In the genomic region with DNA sequence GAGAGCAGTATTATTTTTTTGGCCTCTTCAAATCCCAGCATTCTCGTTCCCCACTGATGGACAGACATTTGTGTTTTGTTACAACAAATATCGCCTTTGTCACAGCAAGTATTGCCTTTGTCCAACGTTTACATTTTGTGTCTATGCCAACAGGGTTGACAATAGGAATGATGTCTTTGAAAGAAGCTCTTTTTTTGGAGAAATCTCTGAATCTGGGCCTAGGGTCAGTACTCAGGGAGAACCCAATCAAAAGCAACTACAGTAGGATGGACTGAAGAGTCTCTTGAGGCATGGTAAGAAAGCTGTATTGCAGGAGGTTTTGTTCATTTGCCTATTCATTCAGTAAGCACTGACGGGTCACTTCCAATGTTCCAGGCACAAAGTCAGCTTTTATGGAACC, we compare ENCODE assay signal across 13 cellular contexts. TPM values are rescaled to one million over a fixed set of nuclear protein-coding genes. Genes with fewer than 3 reads are reported as not detected.
DNase-seq lines count a peak whose midpoint lies in the region; ATAC-seq and TF ChIP-seq lines count a peak whose summit lies in the region.
"Had no signal": no experiment of that assay in that cellular context is flagged by ENCODE, and none has a peak within 500 bp of the region (broad histone marks: within the 10 kb centered on the region; RNA-seq: fewer than 3 reads in every experiment).

No MANE protein-coding gene starts in this region.

- no peaks in the 10 kb centered on the region for H3K36me3 Mint-ChIP-seq in activated naive CD8-positive, alpha-beta T cell treated with anti-CD3 and anti-CD28 coated beads for 36 hours
- H3K36me3 Mint-ChIP-seq: CD14-positive monocyte; CD8-positive, alpha-beta T cell had no signal

- H3K4me3 Mint-ChIP-seq in activated naive CD8-positive, alpha-beta T cell treated with anti-CD3 and anti-CD28 coated beads for 36 hours: no peak overlapping the region
- H3K4me3 Mint-ChIP-seq: CD14-positive monocyte; CD8-positive, alpha-beta T cell; H9 had no signal

- peaks cover under 1% of the 10 kb centered on the region for H3K27me3 Mint-ChIP-seq in activated naive CD8-positive, alpha-beta T cell treated with anti-CD3 and anti-CD28 coated beads for 36 hours

- H3K4me1 Mint-ChIP-seq in activated naive CD8-positive, alpha-beta T cell treated with anti-CD3 and anti-CD28 coated beads for 36 hours: no peaks in the 10 kb centered on the region

- H3K27ac ChIP-seq in cingulate gyrus (ENCODE audit: low read depth, low read length): peak overlapping the region; percentile 22
- peak overlapping the region; percentile 68 for H3K27ac ChIP-seq in temporal lobe (ENCODE audit: low read depth, low read length)
- H3K27ac ChIP-seq: A549, GM23248 had no signal

- H3K9me3 Mint-ChIP-seq in activated naive CD8-positive, alpha-beta T cell treated with anti-CD3 and anti-CD28 coated beads for 36 hours: no peaks in the 10 kb centered on the region
- H3K9me3 Mint-ChIP-seq: CD8-positive, alpha-beta T cell; H9 had no signal

- no peak for ATAC-seq in HG03460 (IDR thresholded peaks at IDR 0.05; ENCODE audit: unreplicated experiment)
- ATAC-seq: A549; CD8-positive, alpha-beta T cell had no signal

- H3K27ac Mint-ChIP-seq in activated naive CD8-positive, alpha-beta T cell treated with anti-CD3 and anti-CD28 coated beads for 36 hours: no peak overlapping the region
- H3K27ac Mint-ChIP-seq: CD14-positive monocyte; CD8-positive, alpha-beta T cell; H9 had no signal

- DNase-seq in globus pallidus (ENCODE audit: low spot score) (peak; percentile 78), pons (ENCODE audit: low spot score) (peak; percentile 90), GM13976 (ENCODE audit: low spot score) (no peak)
- DNase-seq in activated naive CD8-positive, alpha-beta T cell treated with anti-CD3 and anti-CD28 coated beads for 36 hours: no peak
- DNase-seq: CD8-positive, alpha-beta T cell; COR-L47; GM23248; H9 had no signal

- in situ Hi-C loops in GM13976 (cut with MboI; ENCODE audit: low sequenced_read_pairs, unreplicated experiment): no loop called here

- no peak for TF ChIP-seq CTCF in GM13976 (IDR thresholded peaks at IDR 0.05; ENCODE audit: borderline replicate concordance, control extremely low read depth, extremely low read depth, insufficient read depth, missing control alignments)

RNA-seq across cellular contexts. Expression of gene KLF14, which starts 57.7 kb away (rescaled TPM):
- total RNA-seq in temporal lobe: not detected
- total RNA-seq in activated naive CD8-positive, alpha-beta T cell treated with anti-CD3 and anti-CD28 coated beads for 36 hours: not detected
- total RNA-seq: CD8-positive, alpha-beta T cell; H9 had no signal

Comparison
In these comparisons a context has a peak if more than half of its experiments do, and no peak if none do; other contexts are left out.
1. DNase-seq: peak in globus pallidus (single experiment) and pons (single experiment); none in activated naive CD8-positive, alpha-beta T cell treated with anti-CD3 and anti-CD28 coated beads for 36 hours (single experiment) and GM13976 (single experiment).